8 cellular contexts compared by ENCODE assay signal in genomic region chr11:78139422-78140391, GRCh38. TPM values are rescaled to one million over a fixed set of nuclear protein-coding genes. Genes with fewer than 3 reads are reported as not detected.
DNase-seq lines count a peak whose midpoint lies in the region; TF ChIP-seq lines count a peak whose summit lies in the region.

Gene ALG8, minus strand, starts transcription at chr11:78139626. Its CDS starts 38 bp downstream, at chr11:78139588.

- peak within 1 kb of the TSS; percentile 86 for H3K4me2 ChIP-seq in H9 (ENCODE audit: insufficient read depth, insufficient read length, low read length)

- H3K9me3 ChIP-seq in H9 (ENCODE audit: control insufficient read depth, low read depth, low read length) (no peaks in the 10 kb centered on the region), MG63 (no peaks in the 10 kb centered on the region), stomach smooth muscle (ENCODE audit: control insufficient read depth in 2 of 2, low read length in 2 of 2) (no peaks in the 10 kb centered on the region)

- peak within 1 kb of the TSS; percentile 81 for H3K18ac ChIP-seq in H9 (ENCODE audit: insufficient read length, low read depth, low read length)

- no peak within 1 kb of the TSS for H3K23ac ChIP-seq in H9 (ENCODE audit: insufficient read length, low read depth, low read length)

- no peak within 1 kb of the TSS for H2BK12ac ChIP-seq in H9 (ENCODE audit: insufficient read length, low read depth, low read length)

- H3K4me3 Mint-ChIP-seq in H9, result peak within 1 kb of the TSS; percentile 88 to 91
- peak within 1 kb of the TSS; percentile 98 for H3K4me3 Mint-ChIP-seq in neural crest cell

- peak within 1 kb of the TSS; percentile 7; the same call in 1 of the 2 replicates for H3K4ac ChIP-seq in H9 (ENCODE audit: low read depth, low read length)

- no peaks in the 10 kb centered on the region for H3K27me3 ChIP-seq in H9 (ENCODE audit: insufficient read depth, low read length)
- H3K27me3 ChIP-seq in MG63, result no peaks in the 10 kb centered on the region
- H3K27me3 ChIP-seq in stomach smooth muscle (ENCODE audit: control insufficient read depth in 1 of 2, insufficient read depth in 2 of 2, low read length in 2 of 2), result no peaks in the 10 kb centered on the region

- DNase-seq in ELR (ENCODE audit: low read depth) (peak; percentile 97), H9 (peak; percentile 96), MG63 (peak; percentile 94), SHP77 treated with DMSO at 0.1 percent for 48 hours (lab: John Stamatoyannopoulos, UW) (peak; percentile 95), activated gamma-delta T cell (lab: John Stamatoyannopoulos, UW) (peak; percentile 87), fibroblast of the conjunctiva (ENCODE audit: low read depth) (peak; percentile 91), neural crest cell (ENCODE audit: low read depth, low spot score) (peak; percentile 92)

- peak within 1 kb of the TSS; percentile 72 for H4K91ac ChIP-seq in H9 (ENCODE audit: insufficient read length, low read depth, low read length)

- peak within 1 kb of the TSS; percentile 74 for H3K14ac ChIP-seq in H9 (ENCODE audit: insufficient read depth, low read length)

- no peak within 1 kb of the TSS for H4K8ac ChIP-seq in H9 (replicated peaks; ENCODE audit: insufficient read length, low read depth, low read length)

- H2BK120ac ChIP-seq in H9 (ENCODE audit: low read depth, low read length, poor library complexity, severe bottlenecking), result no peak within 1 kb of the TSS

- H3K79me1 ChIP-seq in H9 (ENCODE audit: insufficient read depth, low read depth, low read length, poor library complexity, severe bottlenecking), result no peaks in the 10 kb centered on the region

- H3K9ac ChIP-seq in H9 (ENCODE audit: extremely low read depth, insufficient read length, low read length), result peak within 1 kb of the TSS; percentile 95
- peak within 1 kb of the TSS; percentile 84 to 87 for H3K9ac ChIP-seq in stomach smooth muscle (ENCODE audit: low read length in 2 of 2)

- no peak within 1 kb of the TSS for H2BK20ac ChIP-seq in H9 (ENCODE audit: low read depth, low read length, poor library complexity, severe bottlenecking)

- no peaks in the 10 kb centered on the region for H4K20me1 ChIP-seq in H9 (ENCODE audit: control insufficient read depth, insufficient read depth, insufficient read length)

- H3K4me3 ChIP-seq in MG63, result peak within 1 kb of the TSS; percentile 95
- peak within 1 kb of the TSS; percentile 85 to 99 for H3K4me3 ChIP-seq in stomach smooth muscle (ENCODE audit: low read length in 2 of 2)

- no peak within 1 kb of the TSS for H2BK15ac ChIP-seq in H9 (ENCODE audit: low read depth, low read length)

- peak within 1 kb of the TSS; percentile 21 for H3K27ac ChIP-seq in H9 (ENCODE audit: insufficient read length, low read depth, low read length)
- peak within 1 kb of the TSS; percentile 62 for H3K27ac ChIP-seq in stomach smooth muscle (ENCODE audit: low read length)

- peak within 1 kb of the TSS; percentile 7 for H3K56ac ChIP-seq in H9 (ENCODE audit: insufficient read length, low read depth, low read length)

- H3K23me2 ChIP-seq in H9 (ENCODE audit: insufficient read length, low read depth, low read length, poor library complexity, severe bottlenecking), result peaks cover 4% of the 10 kb centered on the region

- no peak within 1 kb of the TSS for H2BK5ac ChIP-seq in H9 (ENCODE audit: insufficient read length, low read length)

- no CpG with 5 or more reads among the region's 52 CpGs for WGBS in H9 (ENCODE audit: extremely low coverage, insufficient read length, low lambda C conversion rate)

- H3K27me3 Mint-ChIP-seq in H9 (ENCODE audit: low read depth) (no peaks in the 10 kb centered on the region), neural crest cell (ENCODE audit: low read depth) (no peaks in the 10 kb centered on the region)

- H3K36me3 Mint-ChIP-seq in H9 (ENCODE audit: insufficient read depth in 1 of 3, low read depth in 3 of 3) (peaks cover 24 to 62% (median 50%) of the 10 kb centered on the region in 3 experiments), neural crest cell (ENCODE audit: low read depth) (peaks cover 25% of the 10 kb centered on the region)

- H2AFZ ChIP-seq in H9 (ENCODE audit: low read length), result peak within 1 kb of the TSS; percentile 53

- H3K9me3 Mint-ChIP-seq in H9, result no peaks in the 10 kb centered on the region; a peak in 1 of 5 replicates
- peaks cover under 1% of the 10 kb centered on the region for H3K9me3 Mint-ChIP-seq in neural crest cell

- peak within 1 kb of the TSS; percentile 91 for H4K5ac ChIP-seq in H9 (ENCODE audit: insufficient read length, low read depth, low read length)

- TF ChIP-seq CTCF in H9 (conservative IDR thresholded peaks at IDR 0.05) (no peak), neural crest cell (conservative IDR thresholded peaks at IDR 0.05) (no peak)

- H3K4me1 ChIP-seq in H9 (ENCODE audit: insufficient read depth, low read length) (no peaks in the 10 kb centered on the region), stomach smooth muscle (ENCODE audit: control insufficient read depth, insufficient read depth, low read length) (peaks cover 7% of the 10 kb centered on the region)

- peaks cover 13 to 16% of the 10 kb centered on the region in 2 experiments for H3K4me1 Mint-ChIP-seq in H9
- H3K4me1 Mint-ChIP-seq in neural crest cell, result peaks cover 50% of the 10 kb centered on the region

- H3K79me2 ChIP-seq in H9 (ENCODE audit: insufficient read depth, low read length), result peaks cover 12% of the 10 kb centered on the region; the same call in 1 of the 2 replicates

- no peak within 1 kb of the TSS for H2AK5ac ChIP-seq in H9 (ENCODE audit: insufficient read length, low read length)

- H3K36me3 ChIP-seq in MG63 (peaks cover 14% of the 10 kb centered on the region), stomach smooth muscle (ENCODE audit: control insufficient read depth in 2 of 2, insufficient read depth in 2 of 2, low read length in 2 of 2) (peaks cover under 1 to 2% of the 10 kb centered on the region in 2 donors)

- no peak within 1 kb of the TSS for H3T11ph ChIP-seq in H9 (ENCODE audit: low read length)

- H3K27ac Mint-ChIP-seq in H9 (peak within 1 kb of the TSS; percentile 91 to 98 (median 97)), neural crest cell (ENCODE audit: unreplicated experiment) (peak within 1 kb of the TSS; percentile 95)

RNA-seq across cellular contexts. Expression of gene ALG8, which starts in this region (rescaled TPM):
- 77.5 and 78.8 TPM in 2 replicates for total RNA-seq in H9 (2021)
- 33.6 and 110 TPM in 2 replicates for total RNA-seq in MG63 (2014; rRNA removed; shearing (Covaris generic); ENCODE audit: low replicate concordance)
- total RNA-seq in neural crest cell, result 79.7 and 86.7 TPM in 2 replicates

Comparison
In these comparisons a context has a peak if more than half of its experiments do, and no peak if none do; other contexts are left out.
1. Peak in every context shown above with its lines: DNase-seq, H3K4me3 ChIP-seq and H3K27ac ChIP-seq.